ENCODE assay signal across 22 cellular contexts in the genomic region with DNA sequence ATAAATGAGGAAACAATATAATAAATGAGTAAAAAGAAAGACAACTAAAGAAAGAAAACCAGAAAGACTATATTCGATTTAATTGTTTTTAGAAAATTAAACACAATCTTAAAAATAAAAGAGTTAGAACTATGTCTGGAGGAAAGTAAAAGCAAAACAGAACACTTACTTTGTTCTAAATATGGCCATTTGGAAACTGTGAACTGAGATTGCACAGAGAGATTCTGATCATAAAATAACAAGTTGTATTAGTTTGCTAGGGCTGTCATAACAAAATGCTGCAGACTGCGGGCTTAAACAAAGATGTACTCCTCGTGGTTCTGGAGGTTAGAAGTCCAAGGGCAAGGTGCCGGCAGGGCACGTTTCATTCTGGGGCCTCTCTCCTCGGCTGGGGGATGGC.
DNase-seq lines count a peak whose midpoint lies in the region; ATAC-seq and TF ChIP-seq lines count a peak whose summit lies in the region.
"Had no signal": no experiment of that assay in that cellular context is flagged by ENCODE, and none has a peak within 500 bp of the region (broad histone marks: within the 10 kb centered on the region; RNA-seq: fewer than 3 reads in every experiment).

No MANE protein-coding gene starts in this region.

- no peak for TF ChIP-seq CTCF in GM12865 (IDR thresholded peaks at IDR 0.05; ENCODE audit: insufficient read depth, low read depth, low read length, missing control alignments)

- no peaks in the 10 kb centered on the region for H3K36me3 Mint-ChIP-seq in activated naive CD8-positive, alpha-beta T cell treated with anti-CD3 and anti-CD28 coated beads, Interleukin-2, amount 50 U/mL, for 24 hours (ENCODE audit: low read depth)
- H3K36me3 Mint-ChIP-seq: activated naive CD8-positive, alpha-beta T cell treated with anti-CD3 and anti-CD28 coated beads, Interleukin-2, amount 10 ng/mL, durations not matched to agents 7 days and 5 days; brain had no signal

- H3K4me1 Mint-ChIP-seq in activated naive CD8-positive, alpha-beta T cell treated with anti-CD3 and anti-CD28 coated beads, Interleukin-2, amount 50 U/mL, for 24 hours, result no peaks in the 10 kb centered on the region
- H3K4me1 Mint-ChIP-seq: activated naive CD8-positive, alpha-beta T cell treated with anti-CD3 and anti-CD28 coated beads, Interleukin-2, amount 10 ng/mL, durations not matched to agents 7 days and 5 days; activated T-helper 17 cell treated with anti-CD3 and anti-CD28 coated beads, Interleukin-2, amount 50 U/mL, for 72 hours; brain; endodermal cell had no signal

- H3K9me3 Mint-ChIP-seq in activated naive CD8-positive, alpha-beta T cell treated with anti-CD3 and anti-CD28 coated beads, Interleukin-2, amount 50 U/mL, for 24 hours, result peaks cover 5% of the 10 kb centered on the region

- H3K4me3 ChIP-seq in GM12865 (ENCODE audit: low read depth, low read length), result no peak overlapping the region
- H3K4me3 ChIP-seq: lower lobe of right lung had no signal

- H3K27me3 Mint-ChIP-seq in activated naive CD8-positive, alpha-beta T cell treated with anti-CD3 and anti-CD28 coated beads, Interleukin-2, amount 50 U/mL, for 24 hours, result peaks cover 1% of the 10 kb centered on the region
- H3K27me3 Mint-ChIP-seq: activated naive CD8-positive, alpha-beta T cell treated with anti-CD3 and anti-CD28 coated beads, Interleukin-2, amount 10 ng/mL, durations not matched to agents 7 days and 5 days; activated T-helper 17 cell treated with anti-CD3 and anti-CD28 coated beads, Interleukin-2, amount 50 U/mL, for 72 hours; brain had no signal

- ATAC-seq in GM19395 (IDR thresholded peaks at IDR 0.05; ENCODE audit: unreplicated experiment), result peak; percentile 69
- peak; percentile 50 for ATAC-seq in GM21825 (IDR thresholded peaks at IDR 0.05; ENCODE audit: unreplicated experiment)
- ATAC-seq in HG03342 (IDR thresholded peaks at IDR 0.05; ENCODE audit: unreplicated experiment), result peak; percentile 48
- ATAC-seq in activated naive CD8-positive, alpha-beta T cell treated with anti-CD3 and anti-CD28 coated beads, Interleukin-2, amount 50 U/mL, for 24 hours, result no peak
- ATAC-seq: activated T-helper 17 cell treated with anti-CD3 and anti-CD28 coated beads, Interleukin-2, amount 50 U/mL, for 72 hours; lower lobe of right lung had no signal

- no peak overlapping the region for H3K27ac Mint-ChIP-seq in activated naive CD8-positive, alpha-beta T cell treated with anti-CD3 and anti-CD28 coated beads, Interleukin-2, amount 50 U/mL, for 24 hours
- H3K27ac Mint-ChIP-seq: activated naive CD8-positive, alpha-beta T cell treated with anti-CD3 and anti-CD28 coated beads, Interleukin-2, amount 10 ng/mL, durations not matched to agents 7 days and 5 days; activated T-helper 17 cell treated with anti-CD3 and anti-CD28 coated beads, Interleukin-2, amount 50 U/mL, for 72 hours; brain; endodermal cell; HFFc6 had no signal

- DNase-seq in GM12865 (ENCODE audit: low read depth) (peak; percentile 17), A172 (ENCODE audit: low spot score) (no peak), HuH-7.5 (ENCODE audit: low spot score) (no peak), cerebellum (ENCODE audit: low spot score) (no peak)
- no peak for DNase-seq in activated naive CD8-positive, alpha-beta T cell treated with anti-CD3 and anti-CD28 coated beads, Interleukin-2, amount 50 U/mL, for 24 hours
- DNase-seq: activated CD4-positive, alpha-beta T cell treated with anti-CD3 and anti-CD28 coated beads for 48 hours; activated naive CD8-positive, alpha-beta T cell treated with anti-CD3 and anti-CD28 coated beads, Interleukin-2, amount 10 ng/mL, durations not matched to agents 7 days and 5 days; EL; endodermal cell; HFFc6; lower lobe of right lung; NCI-H2029; nucleus accumbens; retina; RPMI8226; substantia nigra; SW 1271 had no signal

- H3K4me3 Mint-ChIP-seq in activated naive CD8-positive, alpha-beta T cell treated with anti-CD3 and anti-CD28 coated beads, Interleukin-2, amount 50 U/mL, for 24 hours, result no peak overlapping the region
- H3K4me3 Mint-ChIP-seq: activated naive CD8-positive, alpha-beta T cell treated with anti-CD3 and anti-CD28 coated beads, Interleukin-2, amount 10 ng/mL, durations not matched to agents 7 days and 5 days; activated T-helper 17 cell treated with anti-CD3 and anti-CD28 coated beads, Interleukin-2, amount 50 U/mL, for 72 hours; brain; endodermal cell; HFFc6 had no signal
